In genomic region chr5:57779383-57780223, GRCh38 we compare ENCODE assay signal across 8 cellular contexts.
DNase-seq lines count a peak whose midpoint lies in the region; ATAC-seq, FAIRE-seq and TF ChIP-seq lines count a peak whose summit lies in the region.

No MANE protein-coding gene starts in this region.

- intact Hi-C loops in natural killer cell (cut with micrococcal nuclease) = loop anchor here (1.0 kb wide), 1 partner anchor 683 kb away; no protein-coding TSS in a partner anchor
- intact Hi-C loops in GM12878 (cut with micrococcal nuclease; ENCODE audit: unreplicated experiment) = loop anchor here (1.0 to 5.0 kb wide), 3 partner anchors 282 to 681 kb away; partner anchors contain the start of gene PLK2

- POLR2A ChIA-PET in GM12878 (lab: Charles Lee) = no interaction called here

- H3K4me1 ChIP-seq in GM12878 (ENCODE audit: control insufficient read depth, insufficient read depth, low read length) = no peaks in the 10 kb centered on the region

- CTCF ChIA-PET in GM12878 (lab: Yijun Ruan, JAX) = interaction anchor here (0.7 to 4.2 kb wide), 19 partner anchors 10 to 1114 kb away, joined by 3 to 80 read pairs (median 3); partner anchors contain the start of gene PLK2

- no peaks in the 10 kb centered on the region for H3K79me2 ChIP-seq in GM12878 (ENCODE audit: control insufficient read depth, insufficient read depth, low read length)

- no peaks in the 10 kb centered on the region for H3K36me3 ChIP-seq in GM12878 (ENCODE audit: control insufficient read depth in 2 of 2, insufficient read depth in 2 of 2, low read length in 1 of 2)

- no peak for TF ChIP-seq POLR2A in GM12878 (IDR thresholded peaks at IDR 0.05; ENCODE audit: low read depth, low read length)

- no peak overlapping the region for H2AFZ ChIP-seq in GM12878 (ENCODE audit: control insufficient read depth, low read depth, low read length)

- FAIRE-seq in GM12878 (lab: Jason Lieb, UNC) = peak; percentile 57

- no peak for TF ChIP-seq EP300 in GM12878 (IDR thresholded peaks at IDR 0.05; ENCODE audit: borderline replicate concordance in 1 of 2, control insufficient read depth in 1 of 2, low read depth in 2 of 2, low read length in 2 of 2)

- DNase-seq in natural killer cell (no peak), NCI-H748 treated with DMSO at 0.1 percent for 48 hours (lab: John Stamatoyannopoulos, UW) (peak; percentile 66), GM12878 (ENCODE audit: low read depth, low spot score) (no peak), iPS-NIHi11 (ENCODE audit: low spot score) (peak; percentile 45), smooth muscle cell of the brain vasculature (ENCODE audit: low read depth, low spot score) (peak; percentile 74)
- DNase-seq in natural killer cell treated with Interleukin-12 subunit alpha and Interleukin-12 subunit beta and Interleukin-15 and Interleukin-18, amount 100 ng/mL, for 72 hours (ENCODE audit: low spot score) = no peak

- TF ChIP-seq CTCF in natural killer cell (IDR thresholded peaks at IDR 0.05) = peak; percentile 47
- TF ChIP-seq CTCF in GM12878 (IDR thresholded peaks at IDR 0.05 in 2 of 3, conservative IDR thresholded peaks at IDR 0.05 in 1 of 3; ENCODE audit: control insufficient read depth in 2 of 3, extremely low read depth in 1 of 3, insufficient read depth in 1 of 3, low read depth in 3 of 3, low read length in 3 of 3) = peak; percentile 40 to 55 (median 45); a peak in 5 of 6 replicates

- H3K27ac ChIP-seq in GM12878 (ENCODE audit: control insufficient read depth, insufficient read depth) = no peak overlapping the region

- H3K4me2 ChIP-seq in GM12878 (ENCODE audit: control insufficient read depth, insufficient read depth) = no peak overlapping the region

- H3K36me3 Mint-ChIP-seq in natural killer cell = no peaks in the 10 kb centered on the region
- H3K36me3 Mint-ChIP-seq in natural killer cell treated with Interleukin-12 subunit alpha and Interleukin-12 subunit beta and Interleukin-15 and Interleukin-18, amount 100 ng/mL, for 72 hours = no peaks in the 10 kb centered on the region

- in situ Hi-C loops in GM12878 (cut with MboI) = loop anchor here (5.0 to 25.0 kb wide), 2 partner anchors 678 to 1058 kb away; no protein-coding TSS in a partner anchor

- peak; percentile 73 for TF ChIP-seq RAD21 in GM12878 (IDR thresholded peaks at IDR 0.05; ENCODE audit: insufficient read depth, low read depth, low read length)

- H3K9me3 ChIP-seq in GM12878 (replicated peaks; ENCODE audit: control insufficient read depth, insufficient read depth, low read length) = no peaks in the 10 kb centered on the region

- no peak overlapping the region for H3K4me3 Mint-ChIP-seq in natural killer cell
- no peak overlapping the region for H3K4me3 Mint-ChIP-seq in natural killer cell treated with Interleukin-12 subunit alpha and Interleukin-12 subunit beta and Interleukin-15 and Interleukin-18, amount 100 ng/mL, for 72 hours

- H3K9ac ChIP-seq in GM12878 (ENCODE audit: control insufficient read depth, insufficient read depth, low read length) = no peak overlapping the region

- H3K27ac Mint-ChIP-seq in natural killer cell = no peak overlapping the region
- no peak overlapping the region for H3K27ac Mint-ChIP-seq in natural killer cell treated with Interleukin-12 subunit alpha and Interleukin-12 subunit beta and Interleukin-15 and Interleukin-18, amount 100 ng/mL, for 72 hours

- H3K27me3 Mint-ChIP-seq in natural killer cell (ENCODE audit: low read depth in 2 of 2) = no peaks in the 10 kb centered on the region
- H3K27me3 Mint-ChIP-seq in natural killer cell treated with Interleukin-12 subunit alpha and Interleukin-12 subunit beta and Interleukin-15 and Interleukin-18, amount 100 ng/mL, for 72 hours = peaks cover 4 to 9% of the 10 kb centered on the region in 2 donors

- BruUV-seq in GM12878 (replicated peaks; lab: Mats Ljungman, UMichigan) = no TSS peak

- H3K27me3 ChIP-seq in GM12878 (replicated peaks in 1 of 2; ENCODE audit: control insufficient read depth in 2 of 2, insufficient read depth in 2 of 2, low read length in 1 of 2) = peaks cover 0 to 2% of the 10 kb centered on the region in 2 experiments; a peak in 1 of 4 replicates

- H4K20me1 ChIP-seq in GM12878 (ENCODE audit: control insufficient read depth, insufficient read depth) = no peaks in the 10 kb centered on the region

- ATAC-seq in natural killer cell (peak in 2 of 3 donors; percentile 58 to 72), HG02852 (IDR thresholded peaks at IDR 0.05; ENCODE audit: unreplicated experiment) (peak; percentile 76), GM12878 (peak; percentile 83), GM18873 (IDR thresholded peaks at IDR 0.05; ENCODE audit: low FRiP score, unreplicated experiment) (no peak)
- no peak for ATAC-seq in natural killer cell treated with Interleukin-12 subunit alpha and Interleukin-12 subunit beta and Interleukin-15 and Interleukin-18, amount 100 ng/mL, for 72 hours

- RAD21 ChIA-PET in GM12878 (lab: Charles Lee; ENCODE audit: unreplicated experiment) = interaction anchor here (0.8 to 1.9 kb wide), 8 partner anchors 9 to 1070 kb away, joined by 3 to 22 read pairs (median 4); no protein-coding TSS in a partner anchor

- SMC1A ChIA-PET in GM12878 (lab: Charles Lee; ENCODE audit: uncharacterized antibody, unreplicated experiment) = interaction anchor here (0.6 to 2.9 kb wide), 11 partner anchors 9 to 1439 kb away, joined by 3 to 19 read pairs (median 4); no protein-coding TSS in a partner anchor

- no peaks in the 10 kb centered on the region for H3K4me1 Mint-ChIP-seq in natural killer cell
- no peaks in the 10 kb centered on the region for H3K4me1 Mint-ChIP-seq in natural killer cell treated with Interleukin-12 subunit alpha and Interleukin-12 subunit beta and Interleukin-15 and Interleukin-18, amount 100 ng/mL, for 72 hours (ENCODE audit: low read depth in 2 of 2)

- WGBS in GM12878 (ENCODE audit: insufficient coverage, insufficient replicate concordance, low lambda C conversion rate, missing lambda C conversion rate) = 6% methylated on average over 3 of the region's 3 CpGs

- H3K9me3 Mint-ChIP-seq in natural killer cell = no peaks in the 10 kb centered on the region
- no peaks in the 10 kb centered on the region for H3K9me3 Mint-ChIP-seq in natural killer cell treated with Interleukin-12 subunit alpha and Interleukin-12 subunit beta and Interleukin-15 and Interleukin-18, amount 100 ng/mL, for 72 hours

- no peak overlapping the region for H3K4me3 ChIP-seq in GM12878

TF ChIP-seq in GM12878, 131 proteins besides CTCF, POLR2A, EP300 and RAD21:
- TF ChIP-seq SUPT20H (IDR thresholded peaks at IDR 0.05; ENCODE audit: borderline replicate concordance, control insufficient read depth, low read depth, low read length) (no peak), STAT1 (conservative IDR thresholded peaks at IDR 0.05) (no peak), CHD1 (IDR thresholded peaks at IDR 0.05; ENCODE audit: low read depth, low read length) (no peak), CBX3 (IDR thresholded peaks at IDR 0.05; ENCODE audit: borderline replicate concordance, low read depth) (no peak), SMC3 (IDR thresholded peaks at IDR 0.05; ENCODE audit: borderline replicate concordance, low read length) (peak; percentile 45; the same call in 1 of the 2 replicates), USF2 (IDR thresholded peaks at IDR 0.05; ENCODE audit: borderline replicate concordance, low read depth, low read length) (no peak)

Comparison
In these comparisons a context has a peak if more than half of its experiments do, and no peak if none do; other contexts are left out.
1. ATAC-seq: peak in natural killer cell (2 of 3), HG02852 (single experiment) and GM12878 (single experiment); none in natural killer cell treated with Interleukin-12 subunit alpha and Interleukin-12 subunit beta and Interleukin-15 and Interleukin-18, amount 100 ng/mL, for 72 hours (0 of 2) and GM18873 (single experiment).
2. DNase-seq: peak in NCI-H748 treated with DMSO at 0.1 percent for 48 hours (single experiment), iPS-NIHi11 (single experiment) and smooth muscle cell of the brain vasculature (single experiment); none in natural killer cell (single experiment), natural killer cell treated with Interleukin-12 subunit alpha and Interleukin-12 subunit beta and Interleukin-15 and Interleukin-18, amount 100 ng/mL, for 72 hours (single experiment) and GM12878 (single experiment).